ENCODE assay signal across 9 cellular contexts in the genomic region with DNA sequence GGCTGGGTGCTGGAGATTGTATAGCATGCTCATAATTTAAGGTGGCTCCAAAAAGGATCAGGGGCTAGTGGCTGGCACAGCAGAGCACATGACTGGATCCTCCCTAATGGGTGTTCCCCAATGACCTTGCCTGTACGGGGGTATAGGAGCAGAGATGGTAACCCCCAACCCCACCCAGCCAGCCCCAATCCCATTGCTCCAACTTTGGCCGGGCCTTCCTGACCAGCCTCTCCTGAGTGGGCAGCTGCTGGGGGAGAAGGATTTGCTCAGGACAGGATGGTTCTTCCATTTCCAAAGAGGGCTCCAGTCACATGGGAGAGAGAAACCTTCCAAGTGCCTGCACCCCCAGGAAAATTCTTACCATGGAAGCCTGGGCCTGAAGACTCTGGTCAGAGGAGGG. TPM values are rescaled to one million over a fixed set of nuclear protein-coding genes. Genes with fewer than 3 reads are reported as not detected.
DNase-seq lines count a peak whose midpoint lies in the region; ATAC-seq, FAIRE-seq and TF ChIP-seq lines count a peak whose summit lies in the region.
"Had no signal": no experiment of that assay in that cellular context is flagged by ENCODE, and none has a peak within 500 bp of the region (broad histone marks: within the 10 kb centered on the region; RNA-seq: fewer than 3 reads in every experiment).

No MANE protein-coding gene starts in this region.

- H3K27ac ChIP-seq in CD4-positive, CD25-positive, alpha-beta regulatory T cell (ENCODE audit: insufficient read depth, low read length, poor library complexity, severe bottlenecking) = peak overlapping the region; percentile 82
- peak overlapping the region in 3 of 4 donors; percentile 66 to 87 (median 79) for H3K27ac ChIP-seq in Peyer's patch
- H3K27ac ChIP-seq in fibroblast of lung (ENCODE audit: insufficient read depth, low read length) = peak overlapping the region; percentile 74
- peak overlapping the region; percentile 92 to 97 for H3K27ac ChIP-seq in prostate gland
- H3K27ac ChIP-seq in SJCRH30 = no peak overlapping the region

- no peaks in the 10 kb centered on the region for H3K79me2 ChIP-seq in fibroblast of lung (ENCODE audit: control insufficient read depth, insufficient read depth, low read length)

- intact Hi-C loops in prostate gland (cut with DNase I) = no loop called here

- H3K27ac Mint-ChIP-seq in CD4-positive, CD25-positive, alpha-beta regulatory T cell = peak overlapping the region in 2 of 3 donors; percentile 54 to 89

- DNase-seq in CD4-positive, CD25-positive, alpha-beta regulatory T cell = no peak
- DNase-seq in Peyer's patch (no peak), fibroblast of lung (ENCODE audit: low read depth in 2 of 2) (no peak), prostate gland (ENCODE audit: low spot score) (no peak), SJCRH30 (no peak), frontal cortex (ENCODE audit: low spot score in 2 of 2) (no peak)
- DNase-seq: effector CD4-positive, alpha-beta T cell had no signal

- no peaks in the 10 kb centered on the region for H3K9me3 ChIP-seq in CD4-positive, CD25-positive, alpha-beta regulatory T cell (ENCODE audit: control insufficient read depth in 2 of 2, low read length in 2 of 2)
- no peaks in the 10 kb centered on the region for H3K9me3 ChIP-seq in Peyer's patch
- H3K9me3 ChIP-seq in fibroblast of lung (ENCODE audit: control insufficient read depth, insufficient read depth, low read depth, low read length) = no peaks in the 10 kb centered on the region
- no peaks in the 10 kb centered on the region for H3K9me3 ChIP-seq in prostate gland
- H3K9me3 ChIP-seq in SJCRH30 (replicated peaks) = no peaks in the 10 kb centered on the region

- no peak for ATAC-seq in CD4-positive, CD25-positive, alpha-beta regulatory T cell (ENCODE audit: low read depth in 2 of 2)
- ATAC-seq in GM19455 (IDR thresholded peaks at IDR 0.05; ENCODE audit: unreplicated experiment) (no peak), GM19395 (IDR thresholded peaks at IDR 0.05; ENCODE audit: unreplicated experiment) (no peak)

- TF ChIP-seq POLR2A in Peyer's patch (IDR thresholded peaks at IDR 0.05) (no peak), prostate gland (IDR thresholded peaks at IDR 0.05) (no peak)

- no peaks in the 10 kb centered on the region for H3K36me3 ChIP-seq in CD4-positive, CD25-positive, alpha-beta regulatory T cell (ENCODE audit: control insufficient read depth, insufficient read depth, low read length)
- H3K36me3 ChIP-seq in Peyer's patch (no peaks in the 10 kb centered on the region), fibroblast of lung (ENCODE audit: control insufficient read depth, insufficient read depth, low read length) (no peaks in the 10 kb centered on the region), prostate gland (no peaks in the 10 kb centered on the region), SJCRH30 (no peaks in the 10 kb centered on the region)

- TF ChIP-seq CTCF in Peyer's patch (IDR thresholded peaks at IDR 0.05) (no peak), fibroblast of lung (conservative IDR thresholded peaks at IDR 0.05 in 1 of 2, IDR thresholded peaks at IDR 0.05 in 1 of 2; ENCODE audit: low read depth in 1 of 2, low read length in 2 of 2) (no peak), prostate gland (IDR thresholded peaks at IDR 0.05) (no peak)

- peaks cover 8% of the 10 kb centered on the region for H3K27me3 Mint-ChIP-seq in CD4-positive, CD25-positive, alpha-beta regulatory T cell

- no peak overlapping the region for H3K4me2 ChIP-seq in fibroblast of lung (ENCODE audit: extremely low read depth, insufficient read depth, low read length)

- peak overlapping the region; percentile 73 for H3K9ac ChIP-seq in fibroblast of lung (ENCODE audit: insufficient read depth, low read length)

- 86% methylated on average over 2 of the region's 2 CpGs for WGBS in prostate gland

- no peaks in the 10 kb centered on the region for H4K20me1 ChIP-seq in fibroblast of lung (ENCODE audit: control insufficient read depth, extremely low read depth, insufficient read depth, low read length)

- peaks cover 35% of the 10 kb centered on the region for H3K4me1 ChIP-seq in CD4-positive, CD25-positive, alpha-beta regulatory T cell (ENCODE audit: control insufficient read depth, insufficient read depth, low read length, poor library complexity, severe bottlenecking)
- peaks cover 3 to 33% (median 20%) of the 10 kb centered on the region in 4 donors for H3K4me1 ChIP-seq in Peyer's patch
- H3K4me1 ChIP-seq in fibroblast of lung (ENCODE audit: control insufficient read depth, extremely low read depth, insufficient read depth, low read length) = peaks cover 13% of the 10 kb centered on the region
- H3K4me1 ChIP-seq in prostate gland (replicated peaks) = peaks cover 5% of the 10 kb centered on the region
- H3K4me1 ChIP-seq in SJCRH30 = peaks cover 20% of the 10 kb centered on the region

- peak overlapping the region; percentile 39 to 84 (median 62) for H3K4me3 Mint-ChIP-seq in CD4-positive, CD25-positive, alpha-beta regulatory T cell

- no peak for FAIRE-seq in frontal cortex (lab: Jason Lieb, UNC)

- no peak overlapping the region for H2AFZ ChIP-seq in fibroblast of lung (ENCODE audit: low read length)

- no peak overlapping the region for H3K4me3 ChIP-seq in CD4-positive, CD25-positive, alpha-beta regulatory T cell (ENCODE audit: low read depth, low read length)
- H3K4me3 ChIP-seq in Peyer's patch = no peak overlapping the region
- no peak overlapping the region for H3K4me3 ChIP-seq in fibroblast of lung (replicated peaks in 1 of 4; ENCODE audit: control extremely low read depth in 1 of 4, insufficient read depth in 1 of 4, low read depth in 3 of 4, low read length in 4 of 4)
- no peak overlapping the region for H3K4me3 ChIP-seq in prostate gland
- no peak overlapping the region for H3K4me3 ChIP-seq in SJCRH30

- H3K27me3 ChIP-seq in CD4-positive, CD25-positive, alpha-beta regulatory T cell (ENCODE audit: control insufficient read depth, insufficient read depth, low read length) = no peaks in the 10 kb centered on the region
- H3K27me3 ChIP-seq in Peyer's patch = no peaks in the 10 kb centered on the region
- H3K27me3 ChIP-seq in fibroblast of lung (ENCODE audit: control insufficient read depth, insufficient read depth, low read length) = no peaks in the 10 kb centered on the region
- H3K27me3 ChIP-seq in prostate gland (replicated peaks; ENCODE audit: insufficient read depth) = no peaks in the 10 kb centered on the region
- no peaks in the 10 kb centered on the region; the same call in 1 of the 2 replicates for H3K27me3 ChIP-seq in SJCRH30

- H3K9me3 Mint-ChIP-seq in CD4-positive, CD25-positive, alpha-beta regulatory T cell = peaks cover 0 to 2% (median 0%) of the 10 kb centered on the region in 7 donors

- H3K36me3 Mint-ChIP-seq in CD4-positive, CD25-positive, alpha-beta regulatory T cell = no peaks in the 10 kb centered on the region

- peaks cover 6 to 45% (median 27%) of the 10 kb centered on the region in 4 donors for H3K4me1 Mint-ChIP-seq in CD4-positive, CD25-positive, alpha-beta regulatory T cell

RNA-seq across cellular contexts. Expression of gene NR4A1, which starts 15.3 kb away (rescaled TPM):
- 143 TPM for total RNA-seq in CD4-positive, CD25-positive, alpha-beta regulatory T cell
- under 1 TPM; 0.22 to 0.54 (median 0.47) TPM for polyA plus RNA-seq in CD4-positive, CD25-positive, alpha-beta regulatory T cell
- total RNA-seq in Peyer's patch (100 to 1,000 TPM in 1 of 4 donors, 10 to 100 TPM in 2, 1 to 10 TPM in 1; 3.9 to 265 (median 42.2) TPM), fibroblast of lung (2.1 and 3.8 TPM in 2 replicates), prostate gland (100 to 1,000 TPM in 1 of 2 donors, 10 to 100 TPM in 1; 85.1 to 125 TPM), frontal cortex (5.3 TPM)
- 4.1 and 15.9 TPM in 2 replicates for polyA plus RNA-seq in fibroblast of lung
- polyA plus RNA-seq in fibroblast of lung (2012) = 7.9 and 23.3 TPM in 2 replicates
- polyA minus RNA-seq in fibroblast of lung (ENCODE audit: low replicate concordance) = 16.6 and 62.1 TPM in 2 replicates
- 9.2 and 10.0 TPM in 2 replicates for total RNA-seq in SJCRH30 (2014; rRNA removed; shearing (Covaris generic))

RNA-seq across cellular contexts. Expression of gene TAMALIN, which starts 29.2 kb away (rescaled TPM):
- total RNA-seq in CD4-positive, CD25-positive, alpha-beta regulatory T cell = 253 TPM
- polyA plus RNA-seq in CD4-positive, CD25-positive, alpha-beta regulatory T cell = 1 to 10 TPM in 2 of 4 donors, under 1 TPM in 2; 0.37 to 4.3 (median 0.91) TPM
- total RNA-seq in Peyer's patch (100 to 1,000 TPM in 1 of 4 donors, 10 to 100 TPM in 1, 1 to 10 TPM in 2; 1.2 to 112 (median 16.2) TPM), fibroblast of lung (11.3 and 12.1 TPM in 2 replicates), prostate gland (10 to 100 TPM; 16.5 to 38.6 TPM), frontal cortex (2.4 TPM)
- 4.9 and 5.3 TPM in 2 replicates for polyA plus RNA-seq in fibroblast of lung
- polyA plus RNA-seq in fibroblast of lung (2012) = 6.0 and 6.7 TPM in 2 replicates
- polyA minus RNA-seq in fibroblast of lung (ENCODE audit: low replicate concordance) = 7.3 and 10.0 TPM in 2 replicates
- 3.3 and 4.5 TPM in 2 replicates for total RNA-seq in SJCRH30 (2014; rRNA removed; shearing (Covaris generic))

RNA-seq across cellular contexts. Expression of gene ATG101, which starts 33.9 kb away (rescaled TPM):
- 33.5 TPM for total RNA-seq in CD4-positive, CD25-positive, alpha-beta regulatory T cell
- polyA plus RNA-seq in CD4-positive, CD25-positive, alpha-beta regulatory T cell = 10 to 100 TPM; 30.1 to 38.2 (median 34.8) TPM
- 10 to 100 TPM; 31.5 to 39.6 (median 33.9) TPM for total RNA-seq in Peyer's patch
- total RNA-seq in fibroblast of lung = 90.3 and 103 TPM in 2 replicates
- polyA plus RNA-seq in fibroblast of lung = 82.2 and 82.9 TPM in 2 replicates
- polyA plus RNA-seq in fibroblast of lung (2012) = 78.1 and 79.9 TPM in 2 replicates
- 109 and 186 TPM in 2 replicates for polyA minus RNA-seq in fibroblast of lung (ENCODE audit: low replicate concordance)
- total RNA-seq in prostate gland = 10 to 100 TPM; 60.0 to 64.1 TPM
- 48.6 and 52.1 TPM in 2 replicates for total RNA-seq in SJCRH30 (2014; rRNA removed; shearing (Covaris generic))
- 26.5 TPM for total RNA-seq in frontal cortex

RNA-seq across cellular contexts. Expression of gene SMIM41, which starts 43.6 kb away (rescaled TPM):
- 0.54 TPM for total RNA-seq in CD4-positive, CD25-positive, alpha-beta regulatory T cell
- not detected for polyA plus RNA-seq in CD4-positive, CD25-positive, alpha-beta regulatory T cell
- 1 to 10 TPM in 2 of 4 donors, not detected in 2; 1.4 to 6.6 TPM for total RNA-seq in Peyer's patch
- 2.0 and 2.1 TPM in 2 replicates for total RNA-seq in fibroblast of lung
- 1.9 and 4.8 TPM in 2 replicates for polyA plus RNA-seq in fibroblast of lung
- polyA plus RNA-seq in fibroblast of lung (2012) = 1.5 and 2.8 TPM in 2 replicates
- polyA minus RNA-seq in fibroblast of lung (ENCODE audit: low replicate concordance) = not detected in 2 replicates
- 10 to 100 TPM in 1 of 2 donors, 1 to 10 TPM in 1; 7.5 to 30.2 TPM for total RNA-seq in prostate gland
- total RNA-seq in SJCRH30 (2014; rRNA removed; shearing (Covaris generic)) = not detected in 2 replicates
- total RNA-seq in frontal cortex = not detected
